Comparison of ENCODE assay signal across 8 cellular contexts in the genomic region with DNA sequence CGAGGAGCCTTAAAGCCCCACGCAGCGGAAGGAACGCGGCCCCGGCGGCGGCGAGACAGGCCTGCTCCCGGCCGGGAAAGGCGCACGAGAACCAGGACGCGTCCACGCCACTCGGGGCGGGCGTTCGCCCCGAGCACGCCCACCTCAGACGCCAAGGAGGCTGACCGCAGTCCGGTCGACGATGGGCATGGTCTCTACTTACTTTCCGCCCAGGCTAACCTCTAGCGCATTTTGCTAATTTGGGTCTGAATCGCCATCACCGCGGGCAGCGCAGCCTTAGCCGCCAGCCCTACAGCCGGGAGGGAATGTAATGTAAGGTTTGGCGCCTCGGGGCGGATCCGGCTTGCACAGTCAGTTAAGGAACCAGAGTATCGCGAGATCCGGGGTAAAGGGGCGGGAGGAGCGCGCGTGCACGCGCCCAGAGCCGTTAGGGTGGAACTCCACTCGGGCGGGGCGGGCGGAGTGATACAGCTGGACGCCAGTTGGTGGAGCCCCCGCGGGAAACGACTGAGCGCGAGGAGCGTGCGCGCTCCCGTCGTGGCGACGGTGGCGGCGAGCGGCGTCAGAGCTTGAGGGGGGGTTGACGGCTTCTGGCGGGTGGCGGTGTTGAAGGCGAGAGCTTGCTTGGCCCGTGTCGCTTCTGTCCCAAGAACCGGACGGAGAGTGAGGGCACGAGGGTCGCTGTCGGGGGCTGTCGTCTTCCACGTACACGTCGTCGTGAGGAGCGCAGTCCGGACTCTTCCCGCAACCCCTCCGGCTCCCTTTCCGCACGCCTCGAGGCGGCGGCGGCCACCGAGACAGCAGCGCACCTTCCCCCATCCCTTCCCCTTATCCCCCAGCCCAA. TPM values are rescaled to one million over a fixed set of nuclear protein-coding genes. Genes with fewer than 3 reads are reported as not detected.
DNase-seq lines count a peak whose midpoint lies in the region; ATAC-seq, FAIRE-seq and TF ChIP-seq lines count a peak whose summit lies in the region.

A gene with protein sequence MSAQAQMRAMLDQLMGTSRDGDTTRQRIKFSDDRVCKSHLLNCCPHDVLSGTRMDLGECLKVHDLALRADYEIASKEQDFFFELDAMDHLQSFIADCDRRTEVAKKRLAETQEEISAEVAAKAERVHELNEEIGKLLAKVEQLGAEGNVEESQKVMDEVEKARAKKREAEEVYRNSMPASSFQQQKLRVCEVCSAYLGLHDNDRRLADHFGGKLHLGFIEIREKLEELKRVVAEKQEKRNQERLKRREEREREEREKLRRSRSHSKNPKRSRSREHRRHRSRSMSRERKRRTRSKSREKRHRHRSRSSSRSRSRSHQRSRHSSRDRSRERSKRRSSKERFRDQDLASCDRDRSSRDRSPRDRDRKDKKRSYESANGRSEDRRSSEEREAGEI (plus strand): TSS at position 529 of the 844 bp plus-strand sequence. CDS start 368 bp downstream, outside the sequence.

- H3K27ac ChIP-seq in body of pancreas: peak within 1 kb of the TSS; percentile 99 to 100 (median 99)
- H3K27ac ChIP-seq in gastrocnemius medialis: peak within 1 kb of the TSS; percentile 99 to 100 (median 100)

- TF ChIP-seq CTCF in body of pancreas (IDR thresholded peaks at IDR 0.05) (peak in 3 of 7 experiments; percentile 10 to 25 (median 17)), gastrocnemius medialis (IDR thresholded peaks at IDR 0.05 in 4 of 5, conservative IDR thresholded peaks at IDR 0.05 in 1 of 5) (peak in 2 of 5 experiments; percentile 31)

- FAIRE-seq in TTC549 (lab: Jason Lieb, UNC): peak; percentile 3

- H3K4me3 ChIP-seq in body of pancreas (peak within 1 kb of the TSS; percentile 64 to 70), gastrocnemius medialis (peak within 1 kb of the TSS; percentile 84 to 99 (median 95))

- in situ Hi-C loops in gastrocnemius medialis (cut with MboI; ENCODE audit: low sequenced_read_pairs in 4 of 4): loop anchor here in 1 of 4 donors (25.0 kb wide), 1 partner anchor 247 kb away; the partner anchor contains the start of gene ZC3HAV1

- WGBS in body of pancreas, 2 donors: 1% methylated on average over 96 of the region's 98 CpGs; no CpG with 5 or more reads in 1 of the 2 donors

- peak; percentile 94 to 99 (median 98) for TF ChIP-seq POLR2A in body of pancreas (IDR thresholded peaks at IDR 0.05)
- peak; percentile 90 to 95 for TF ChIP-seq POLR2A in gastrocnemius medialis (IDR thresholded peaks at IDR 0.05)

- intact Hi-C loops in body of pancreas (cut with DNase I) (no loop called here), gastrocnemius medialis (cut with DNase I; ENCODE audit: low total_unique reads) (loop anchor here (1.0 to 5.0 kb wide), 6 partner anchors 19 to 818 kb away; partner anchors contain the start of genes KDM7A and UBN2)

- ATAC-seq in GM18520 (IDR thresholded peaks at IDR 0.05; ENCODE audit: unreplicated experiment): peak; percentile 72
- peak; percentile 78 for ATAC-seq in HG03064 (IDR thresholded peaks at IDR 0.05; ENCODE audit: low read depth, unreplicated experiment)
- ATAC-seq in body of pancreas: peak; percentile 91
- peak; percentile 87 to 88 for ATAC-seq in gastrocnemius medialis

- H3K9me3 ChIP-seq in body of pancreas (no peaks in the 10 kb centered on the region), gastrocnemius medialis (no peaks in the 10 kb centered on the region)

- H3K4me1 ChIP-seq in body of pancreas (peaks cover 30% of the 10 kb centered on the region), gastrocnemius medialis (peaks cover 33 to 34% of the 10 kb centered on the region in 2 donors)

- H3K27me3 ChIP-seq in body of pancreas: no peaks in the 10 kb centered on the region
- H3K27me3 ChIP-seq in gastrocnemius medialis: no peaks in the 10 kb centered on the region

- H3K36me3 ChIP-seq in body of pancreas (replicated peaks in 1 of 2; ENCODE audit: insufficient read depth in 1 of 2, low read depth in 2 of 2) (no peaks in the 10 kb centered on the region), gastrocnemius medialis (no peaks in the 10 kb centered on the region)

- peak; percentile 47 for DNase-seq in 8988T
- DNase-seq in NCI-H2107 treated with DMSO at 0.1 percent for 48 hours (lab: John Stamatoyannopoulos, UW; ENCODE audit: unreplicated experiment): peak; percentile 98
- DNase-seq in body of pancreas: peak; percentile 99 to 100 (median 100)
- peak; percentile 94 for DNase-seq in iPS DF 19.7 (ENCODE audit: low read depth, low spot score)
- DNase-seq in gastrocnemius medialis: peak; percentile 99 to 100

RNA-seq across cellular contexts. Expression of the gene that starts here (rescaled TPM):
- total RNA-seq in body of pancreas (10 to 100 TPM; 50.1 to 64.6 TPM), gastrocnemius medialis (10 to 100 TPM; 49.2 to 79.7 (median 54.0) TPM)

Comparison
In these comparisons a context has a peak if more than half of its experiments do, and no peak if none do; other contexts are left out.
1. Peak in every context shown above with its lines: DNase-seq, ATAC-seq, H3K4me3 ChIP-seq and H3K27ac ChIP-seq.
2. DNase-seq: peak in every context shown above with its lines; median percentile 100 in body of pancreas; 100 in gastrocnemius medialis; 98 in NCI-H2107 treated with DMSO at 0.1 percent for 48 hours; 94 in iPS DF 19.7; 47 in 8988T.